26 cellular contexts compared by ENCODE assay signal in the genomic region with DNA sequence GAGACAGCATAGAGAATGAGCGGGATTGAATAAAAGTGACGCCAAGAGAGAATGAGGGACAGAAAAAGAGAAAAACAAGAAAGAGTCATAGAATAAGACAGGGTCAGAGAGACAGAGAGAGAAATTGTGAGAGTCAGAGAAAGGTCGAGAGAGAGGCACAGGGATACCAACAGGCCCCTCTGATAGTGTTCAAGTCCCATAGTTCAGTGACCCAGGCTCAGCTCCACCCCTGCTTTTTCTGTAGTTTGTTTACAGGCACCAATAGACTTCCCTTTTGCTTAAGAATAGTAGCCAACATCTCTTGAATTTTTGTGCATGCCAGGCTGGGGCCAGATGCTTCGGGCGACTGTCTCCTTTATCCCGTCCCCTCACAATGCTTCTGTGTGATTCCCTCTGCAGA.
"Had no signal": no experiment of that assay in that cellular context is flagged by ENCODE, and none has a peak within 500 bp of the region (broad histone marks: within the 10 kb centered on the region; RNA-seq: fewer than 3 reads in every experiment).

No MANE protein-coding gene starts in this region.

- H3K36me3 Mint-ChIP-seq: immature natural killer cell; memory B cell; naive B cell; natural killer cell treated with Interleukin-12 subunit alpha and Interleukin-12 subunit beta and Interleukin-15 and Interleukin-18, amount 100 ng/mL, for 72 hours had no signal

- H3K9me3 ChIP-seq: esophagus squamous epithelium, mucosa of descending colon, ovary, psoas muscle, spleen, stomach, thyroid gland had no signal

- H3K27ac ChIP-seq: coronary artery, esophagus squamous epithelium, ovary, psoas muscle, skin epidermis, spleen, stomach, thyroid gland had no signal

- H3K27ac Mint-ChIP-seq: immature natural killer cell; memory B cell; natural killer cell treated with Interleukin-12 subunit alpha and Interleukin-12 subunit beta and Interleukin-15 and Interleukin-18, amount 100 ng/mL, for 72 hours had no signal

- H3K9me3 Mint-ChIP-seq: immature natural killer cell; memory B cell; naive B cell; natural killer cell treated with Interleukin-12 subunit alpha and Interleukin-12 subunit beta and Interleukin-15 and Interleukin-18, amount 100 ng/mL, for 72 hours had no signal

- H3K4me1 ChIP-seq: thyroid gland had no signal

- H3K27me3 ChIP-seq: esophagus squamous epithelium, ovary, spleen, stomach, thyroid gland had no signal

- H3K4me3 ChIP-seq: coronary artery, esophagus squamous epithelium, lung, mucosa of descending colon, ovary, psoas muscle, skin epidermis, spleen, stomach, thyroid gland had no signal

- H3K4me3 Mint-ChIP-seq: immature natural killer cell; memory B cell; natural killer cell treated with Interleukin-12 subunit alpha and Interleukin-12 subunit beta and Interleukin-15 and Interleukin-18, amount 100 ng/mL, for 72 hours had no signal

- H3K4me1 Mint-ChIP-seq: immature natural killer cell, naive B cell had no signal

- H3K27me3 Mint-ChIP-seq: naive B cell had no signal

- H3K36me3 ChIP-seq: esophagus squamous epithelium, ovary, spleen, stomach, thyroid gland had no signal

- ATAC-seq: left ventricle myocardium superior; mucosa of descending colon; natural killer cell treated with Interleukin-12 subunit alpha and Interleukin-12 subunit beta and Interleukin-15 and Interleukin-18, amount 100 ng/mL, for 72 hours; psoas muscle; right cardiac atrium had no signal

- DNase-seq: dermis blood vessel endothelial cell; effector memory CD4-positive, alpha-beta T cell; erythroblast; esophagus squamous epithelium; foreskin melanocyte; hypothalamus; immature natural killer cell; left ventricle myocardium superior; mucosa of descending colon; naive B cell; occipital lobe; ovary; posterior cingulate gyrus; psoas muscle; right cardiac atrium; spleen; stimulated activated CD8-positive, alpha-beta memory T cell treated with anti-CD3 and anti-CD28 coated beads, Interleukin-4, amount 100 ng/mL, for 48 hours; stimulated activated naive CD4-positive, alpha-beta T cell treated with Interleukin-2 at 50 U/mL for 16 hours; stomach; thyroid gland; trophoblast cell had no signal
